20 cellular contexts compared by ENCODE assay signal in the genomic region with DNA sequence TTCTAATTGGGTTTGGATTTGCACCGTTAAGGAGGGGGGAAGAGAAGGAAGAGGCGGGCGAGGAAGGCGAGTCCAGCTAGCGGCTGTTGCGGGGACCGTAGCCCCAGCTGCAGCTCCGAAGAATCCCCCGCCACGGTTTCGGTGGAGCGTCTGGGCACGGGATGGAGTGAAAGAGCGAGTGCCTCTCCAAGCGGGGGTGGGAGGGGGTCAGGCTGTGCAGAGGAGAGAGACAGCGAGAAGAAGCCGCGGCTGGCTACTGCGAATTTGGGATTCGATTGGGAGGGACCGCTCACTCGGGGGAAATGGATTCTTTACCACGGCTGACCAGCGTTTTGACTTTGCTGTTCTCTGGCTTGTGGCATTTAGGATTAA. TPM values are rescaled to one million over a fixed set of nuclear protein-coding genes. Genes with fewer than 3 reads are reported as not detected.
A peak's percentile ranks its signal among the peaks of the same experiment; 100 is the strongest.
DNase-seq lines count a peak whose midpoint lies in the region; TF ChIP-seq lines count a peak whose summit lies in the region.
"Had no signal": no experiment of that assay in that cellular context is flagged by ENCODE, and none has a peak within 500 bp of the region (broad histone marks: within the 10 kb centered on the region; RNA-seq: fewer than 3 reads in every experiment).

No MANE protein-coding gene starts in this region.

- peak overlapping the region in 4 of 5 experiments; percentile 16 to 87 (median 52) for H3K27ac Mint-ChIP-seq in brain
- H3K27ac Mint-ChIP-seq in activated CD4-positive, alpha-beta memory T cell treated with anti-CD3 and anti-CD28 coated beads for 36 hours = no peak overlapping the region
- H3K27ac Mint-ChIP-seq: stimulated activated effector memory CD8-positive, alpha-beta T cell treated with anti-CD3 and anti-CD28 coated beads, Interleukin-12 subunit alpha, Interleukin-12 subunit beta, amount 100 ng/mL, for 72 hours; T-helper 2 cell treated with Interferon-gamma antibody and Interleukin-4, amounts not matched to agents 5 μg/mL and 100 μg/mL, for 36 hours had no signal

- H3K36me3 Mint-ChIP-seq in brain = no peaks in the 10 kb centered on the region
- H3K36me3 Mint-ChIP-seq in activated CD4-positive, alpha-beta memory T cell treated with anti-CD3 and anti-CD28 coated beads for 36 hours = peaks cover 5% of the 10 kb centered on the region
- H3K36me3 Mint-ChIP-seq: CD4-positive, CD25-positive, alpha-beta regulatory T cell; stimulated activated effector memory CD8-positive, alpha-beta T cell treated with anti-CD3 and anti-CD28 coated beads, Interleukin-12 subunit alpha, Interleukin-12 subunit beta, amount 100 ng/mL, for 72 hours had no signal

- in situ Hi-C loops in HAP-1 (cut with MboI; ENCODE audit: low sequenced_read_pairs) = no loop called here

- POLR2A ChIA-PET in activated CD4-positive, alpha-beta memory T cell treated with anti-CD3 and anti-CD28 coated beads for 36 hours (lab: Charles Lee) = no interaction called here

- intact Hi-C loops in spleen (cut with DNase I; ENCODE audit: low total_unique reads) = no loop called here
- intact Hi-C loops in activated CD4-positive, alpha-beta memory T cell treated with anti-CD3 and anti-CD28 coated beads for 36 hours (cut with micrococcal nuclease) = no loop called here

- no peaks in the 10 kb centered on the region for H3K9me3 Mint-ChIP-seq in brain
- peaks cover 5% of the 10 kb centered on the region for H3K9me3 Mint-ChIP-seq in activated CD4-positive, alpha-beta memory T cell treated with anti-CD3 and anti-CD28 coated beads for 36 hours
- H3K9me3 Mint-ChIP-seq: T-helper 2 cell treated with Interferon-gamma antibody and Interleukin-4, amounts not matched to agents 5 μg/mL and 100 μg/mL, for 36 hours had no signal

- DNase-seq in NCI-H510A treated with DMSO at 0.1 percent for 48 hours (lab: John Stamatoyannopoulos, UW) = peak; percentile 40
- no peak for DNase-seq in NCI-H510A (lab: John Stamatoyannopoulos, UW)
- DNase-seq in spleen = peak; percentile 64
- DNase-seq in activated CD4-positive, alpha-beta memory T cell treated with anti-CD3 and anti-CD28 coated beads for 36 hours = no peak
- no peak for DNase-seq in DMS 273 (lab: John Stamatoyannopoulos, UW; ENCODE audit: unreplicated experiment)
- DNase-seq in HAP-1 (ENCODE audit: low spot score in 2 of 2) = no peak
- DNase-seq: activated CD4-positive, CD25-positive, alpha-beta regulatory T cell treated with anti-CD3 and anti-CD28 coated beads, Interleukin-2, amount 50 U/mL, for 72 hours; activated naive CD4-positive, alpha-beta T cell treated with Interleukin-2 at 50 U/mL for 16 hours; esophagus squamous epithelium; GOT3 had no signal

- TF ChIP-seq CTCF in brain (conservative IDR thresholded peaks at IDR 0.05) = peak; percentile 6 to 21
- no peak for TF ChIP-seq CTCF in spleen (IDR thresholded peaks at IDR 0.05 in 8 of 11, conservative IDR thresholded peaks at IDR 0.05 in 3 of 11)

- CTCF ChIA-PET in activated CD4-positive, alpha-beta memory T cell treated with anti-CD3 and anti-CD28 coated beads for 36 hours (lab: Charles Lee) = no interaction called here

- no peak overlapping the region for H3K27ac ChIP-seq in spleen
- H3K27ac ChIP-seq: coronary artery, esophagus squamous epithelium, heart left ventricle, transverse colon had no signal

- peak overlapping the region; percentile 80 to 88 (median 87) for H3K4me3 Mint-ChIP-seq in brain
- no peak overlapping the region for H3K4me3 Mint-ChIP-seq in activated CD4-positive, alpha-beta memory T cell treated with anti-CD3 and anti-CD28 coated beads for 36 hours
- H3K4me3 Mint-ChIP-seq: CD4-positive, CD25-positive, alpha-beta regulatory T cell; stimulated activated effector memory CD8-positive, alpha-beta T cell treated with anti-CD3 and anti-CD28 coated beads, Interleukin-12 subunit alpha, Interleukin-12 subunit beta, amount 100 ng/mL, for 72 hours; T-helper 2 cell treated with Interferon-gamma antibody and Interleukin-4, amounts not matched to agents 5 μg/mL and 100 μg/mL, for 36 hours had no signal

- no peak for TF ChIP-seq POLR2A in spleen (IDR thresholded peaks at IDR 0.05)

- peaks cover 0 to 11% (median 0%) of the 10 kb centered on the region in 6 donors for H3K4me1 ChIP-seq in spleen
- H3K4me1 ChIP-seq in HAP-1 = no peaks in the 10 kb centered on the region

- no peaks in the 10 kb centered on the region for H3K36me3 ChIP-seq in spleen
- H3K36me3 ChIP-seq in HAP-1 (replicated peaks) = no peaks in the 10 kb centered on the region
- H3K36me3 ChIP-seq: esophagus squamous epithelium, heart left ventricle, transverse colon had no signal

- WGBS in spleen, 5 donors = 4 to 10% (median 5%) methylated on average over 24 of the region's 24 CpGs

- H3K27me3 ChIP-seq in spleen (replicated peaks in 1 of 7) (peaks cover 0 to 55% (median 23%) of the 10 kb centered on the region in 7 donors), HAP-1 (ENCODE audit: low read depth) (no peaks in the 10 kb centered on the region)

- peaks cover 18% of the 10 kb centered on the region for H3K4me1 Mint-ChIP-seq in brain
- H3K4me1 Mint-ChIP-seq in activated CD4-positive, alpha-beta memory T cell treated with anti-CD3 and anti-CD28 coated beads for 36 hours (ENCODE audit: low read depth) = no peaks in the 10 kb centered on the region
- H3K4me1 Mint-ChIP-seq: CD4-positive, CD25-positive, alpha-beta regulatory T cell; stimulated activated effector memory CD8-positive, alpha-beta T cell treated with anti-CD3 and anti-CD28 coated beads, Interleukin-12 subunit alpha, Interleukin-12 subunit beta, amount 100 ng/mL, for 72 hours had no signal

- H3K9me3 ChIP-seq in iPS-18c (ENCODE audit: control insufficient read depth, insufficient read depth, low read length) = no peaks in the 10 kb centered on the region
- H3K9me3 ChIP-seq in spleen = peaks cover 0 to 8% (median 0%) of the 10 kb centered on the region in 8 donors
- H3K9me3 ChIP-seq in HAP-1 = no peaks in the 10 kb centered on the region
- H3K9me3 ChIP-seq: esophagus squamous epithelium, heart left ventricle, transverse colon had no signal

- H3K4me3 ChIP-seq in iPS-18c (ENCODE audit: insufficient read depth, low read depth, low read length) (peak overlapping the region; percentile 50; the same call in 1 of the 2 replicates), spleen (peak overlapping the region in 1 of 8 donors; percentile 41), HAP-1 (no peak overlapping the region)
- H3K4me3 ChIP-seq: coronary artery, heart left ventricle, transverse colon had no signal

- H3K27me3 Mint-ChIP-seq in brain = peaks cover 40% of the 10 kb centered on the region
- H3K27me3 Mint-ChIP-seq in activated CD4-positive, alpha-beta memory T cell treated with anti-CD3 and anti-CD28 coated beads for 36 hours = peaks cover 23% of the 10 kb centered on the region

RNA-seq across cellular contexts. Expression of a gene that starts 0.2 kb away (rescaled TPM):
- polyA plus RNA-seq in brain (ENCODE audit: insufficient read depth, low read depth, low replicate concordance) (0.90 TPM), spleen (not detected)
- under 1 TPM in 1 of 7 donors, not detected in 6; 0.18 TPM for total RNA-seq in spleen
- not detected for total RNA-seq in activated CD4-positive, alpha-beta memory T cell treated with anti-CD3 and anti-CD28 coated beads for 36 hours
- total RNA-seq: aorta; CD4-positive, CD25-positive, alpha-beta regulatory T cell; Daoy; esophagus squamous epithelium; heart left ventricle had no signal
- polyA plus RNA-seq: aorta; CD4-positive, CD25-positive, alpha-beta regulatory T cell; heart left ventricle had no signal

Comparison
In these comparisons a context has a peak if more than half of its experiments do, and no peak if none do; other contexts are left out.
1. DNase-seq: peak in NCI-H510A treated with DMSO at 0.1 percent for 48 hours (single experiment) and spleen (single experiment); none in NCI-H510A (single experiment), activated CD4-positive, alpha-beta memory T cell treated with anti-CD3 and anti-CD28 coated beads for 36 hours (single experiment), DMS 273 (single experiment) and HAP-1 (0 of 2).
2. CTCF ChIP-seq: peak in brain (2 of 2); none in spleen (0 of 11).